In genomic region chr6:151325075-151326050, GRCh38 we compare ENCODE assay signal across 9 cellular contexts.
DNase-seq lines count a peak whose midpoint lies in the region; ATAC-seq, FAIRE-seq and TF ChIP-seq lines count a peak whose summit lies in the region.
"Had no signal": no experiment of that assay in that cellular context is flagged by ENCODE, and none has a peak within 500 bp of the region (broad histone marks: within the 10 kb centered on the region; RNA-seq: fewer than 3 reads in every experiment).

No MANE protein-coding gene starts in this region.

- in situ Hi-C loops in SK-MEL-5 (cut with HindIII; ENCODE audit: low pct_unique_long_range_greater_than_20kb, low sequenced_read_pairs): no loop called here

- DNase-seq in activated gamma-delta T cell treated with Interleukin-2 at 50 U/mL for 16 hours (peak; percentile 7), activated gamma-delta T cell (lab: John Stamatoyannopoulos, UW) (no peak), SK-MEL-5 (ENCODE audit: low read depth, low spot score) (peak; percentile 56), breast epithelium (ENCODE audit: low spot score in 2 of 2) (peak in 1 of 2 donors; percentile 53), iPS-NIHi11 (ENCODE audit: low spot score) (peak; percentile 59), small intestine (peak; percentile 21)

- peak overlapping the region; percentile 38 to 82 for H3K27ac ChIP-seq in breast epithelium
- peak overlapping the region in 1 of 2 donors; percentile 55 for H3K27ac ChIP-seq in small intestine (ENCODE audit: low read depth in 1 of 2, low read length in 1 of 2)

- no peaks in the 10 kb centered on the region for H3K9me3 ChIP-seq in breast epithelium
- no peaks in the 10 kb centered on the region for H3K9me3 ChIP-seq in small intestine (ENCODE audit: control insufficient read depth, low read depth)

- FAIRE-seq in small intestine (lab: Jason Lieb, UNC): no peak
- FAIRE-seq: endometrium had no signal

- no peak for TF ChIP-seq CTCF in breast epithelium (IDR thresholded peaks at IDR 0.05)

- H3K27me3 ChIP-seq in breast epithelium (no peaks in the 10 kb centered on the region), small intestine (ENCODE audit: control insufficient read depth in 2 of 2, insufficient read depth in 2 of 2, low read length in 2 of 2) (no peaks in the 10 kb centered on the region)

- H3K36me3 ChIP-seq in breast epithelium: no peaks in the 10 kb centered on the region
- H3K36me3 ChIP-seq in small intestine (ENCODE audit: control insufficient read depth in 2 of 2, insufficient read depth in 2 of 2, low read length in 2 of 2): no peaks in the 10 kb centered on the region

- ATAC-seq in GM21737 (IDR thresholded peaks at IDR 0.05; ENCODE audit: unreplicated experiment) (no peak), GM21723 (IDR thresholded peaks at IDR 0.05; ENCODE audit: unreplicated experiment) (no peak)

- intact Hi-C loops in breast epithelium (cut with DNase I; ENCODE audit: low total_unique reads): no loop called here

- no peak for TF ChIP-seq POLR2A in breast epithelium (IDR thresholded peaks at IDR 0.05)

- H3K4me1 ChIP-seq in breast epithelium (peaks cover 0 to 5% of the 10 kb centered on the region in 2 donors), small intestine (ENCODE audit: control insufficient read depth in 2 of 2, insufficient read depth in 1 of 2, low read depth in 1 of 2, low read length in 1 of 2) (no peaks in the 10 kb centered on the region)

- H3K4me3 ChIP-seq in breast epithelium: peak overlapping the region; percentile 47 to 76 (median 53)
- peak overlapping the region; percentile 22 to 40 for H3K4me3 ChIP-seq in small intestine (ENCODE audit: low read depth in 1 of 2, low read length in 2 of 2)

- WGBS in small intestine, 3 donors: 2 to 4% (median 4%) methylated on average over 44 to 46 of the region's 46 CpGs
